Comparison of ENCODE assay signal across 21 cellular contexts in genomic region chr20:14148042-14148441, GRCh38.
DNase-seq lines count a peak whose midpoint lies in the region; ATAC-seq and TF ChIP-seq lines count a peak whose summit lies in the region.
"Had no signal": no experiment of that assay in that cellular context is flagged by ENCODE, and none has a peak within 500 bp of the region (broad histone marks: within the 10 kb centered on the region; RNA-seq: fewer than 3 reads in every experiment).

No MANE protein-coding gene starts in this region.

- intact Hi-C loops in aorta (cut with DNase I), result no loop called here

- no peaks in the 10 kb centered on the region for H4K20me1 ChIP-seq in GM23248 (ENCODE audit: insufficient read depth)

- no peak for TF ChIP-seq POLR2A in gastroesophageal sphincter (IDR thresholded peaks at IDR 0.05)

- H3K9ac ChIP-seq in GM23248, result no peak overlapping the region

- TF ChIP-seq CTCF in choroid plexus epithelial cell (conservative IDR thresholded peaks at IDR 0.05; ENCODE audit: low read depth, low read length) (no peak), WERI-Rb-1 (IDR thresholded peaks at IDR 0.05; ENCODE audit: low read depth, low read length) (no peak), gastroesophageal sphincter (IDR thresholded peaks at IDR 0.05) (no peak)

- no peaks in the 10 kb centered on the region for H3K79me2 ChIP-seq in GM23248 (ENCODE audit: insufficient read depth)

- no peak overlapping the region for H3K27ac ChIP-seq in GM23248
- no peak overlapping the region for H3K27ac ChIP-seq in WERI-Rb-1
- H3K27ac ChIP-seq in gastroesophageal sphincter, result no peak overlapping the region
- no peak overlapping the region for H3K27ac ChIP-seq in aorta (ENCODE audit: low read depth in 1 of 2, low read length in 2 of 2)

- no peak overlapping the region for H3K4me2 ChIP-seq in GM23248 (ENCODE audit: unreplicated experiment)

- H3K27me3 ChIP-seq in GM23248 (replicated peaks; ENCODE audit: insufficient read depth) (no peaks in the 10 kb centered on the region), WERI-Rb-1 (ENCODE audit: insufficient read depth, low read depth, severe bottlenecking) (no peaks in the 10 kb centered on the region), gastroesophageal sphincter (no peaks in the 10 kb centered on the region), aorta (ENCODE audit: control insufficient read depth in 1 of 2, insufficient read depth in 2 of 2, low read length in 1 of 2) (no peaks in the 10 kb centered on the region)
- H3K27me3 ChIP-seq: BE2C had no signal

- no peak for TF ChIP-seq EP300 in gastroesophageal sphincter (IDR thresholded peaks at IDR 0.05)

- no peak for ATAC-seq in gastroesophageal sphincter
- ATAC-seq in HG03469 (IDR thresholded peaks at IDR 0.05; ENCODE audit: unreplicated experiment), result no peak
- ATAC-seq in aorta (ENCODE audit: low FRiP score), result no peak
- ATAC-seq: PC-3 had no signal

- in situ Hi-C loops in GM23248 (cut with MboI), result no loop called here

- H3F3A ChIP-seq in GM23248 (ENCODE audit: insufficient read depth), result peaks cover 8% of the 10 kb centered on the region

- H3K9me3 ChIP-seq in GM23248 (ENCODE audit: low read depth) (no peaks in the 10 kb centered on the region), WERI-Rb-1 (ENCODE audit: severe bottlenecking) (no peaks in the 10 kb centered on the region), gastroesophageal sphincter (no peaks in the 10 kb centered on the region), aorta (ENCODE audit: control insufficient read depth, low read length) (no peaks in the 10 kb centered on the region)
- H3K9me3 ChIP-seq: BE2C, Caco-2 had no signal

- no peak overlapping the region for H3K4me3 ChIP-seq in GM23248
- no peak overlapping the region for H3K4me3 ChIP-seq in choroid plexus epithelial cell (ENCODE audit: low read depth, low read length)
- H3K4me3 ChIP-seq in WERI-Rb-1 (ENCODE audit: low read depth, low read length), result no peak overlapping the region
- no peak overlapping the region for H3K4me3 ChIP-seq in gastroesophageal sphincter
- no peak overlapping the region for H3K4me3 ChIP-seq in aorta (ENCODE audit: low read length in 2 of 2)

- H3K36me3 ChIP-seq in GM23248 (ENCODE audit: low read depth) (no peaks in the 10 kb centered on the region), WERI-Rb-1 (no peaks in the 10 kb centered on the region), gastroesophageal sphincter (no peaks in the 10 kb centered on the region), aorta (ENCODE audit: control insufficient read depth in 1 of 2, insufficient read depth in 2 of 2, low read length in 1 of 2) (no peaks in the 10 kb centered on the region)
- H3K36me3 ChIP-seq: BE2C had no signal

- peak; percentile 4 for DNase-seq in GM23248
- peak; percentile 71 for DNase-seq in NCI-H226
- peak; percentile 67 for DNase-seq in choroid plexus epithelial cell (ENCODE audit: low read depth)
- peak; percentile 56 for DNase-seq in non-pigmented ciliary epithelial cell (ENCODE audit: low read depth)
- no peak for DNase-seq in WERI-Rb-1
- no peak for DNase-seq in aorta
- DNase-seq: BE2C; Caco-2; CD4-positive, alpha-beta T cell; GF-D8; Kasumi-1; MM.1S; NCI-H1092 treated with DMSO at 0.1 percent for 48 hours; NCI-H1694 treated with DMSO at 0.1 percent for 48 hours; NCI-H2107; NCI-H524; PC-3; RPMI8226; SHP77 treated with DMSO at 0.1 percent for 48 hours had no signal

- 51 to 60% methylated on average over 1 of the region's 1 CpG for WGBS in GM23248 (ENCODE audit: low coverage in 1 of 2, low lambda C conversion rate in 2 of 2, missing lambda C conversion rate in 2 of 2), 2 experiments
- WGBS in gastroesophageal sphincter (ENCODE audit: low coverage in 1 of 2), 2 donors, result 29 to 44% methylated on average over 1 of the region's 1 CpG
- WGBS in aorta, 2 donors, result 39 to 44% methylated on average over 1 of the region's 1 CpG

- no peaks in the 10 kb centered on the region for H3K9me2 ChIP-seq in GM23248 (ENCODE audit: insufficient read depth)

- no peak overlapping the region for H2AFZ ChIP-seq in GM23248

- H3K4me1 ChIP-seq in GM23248 (ENCODE audit: insufficient read depth), result peaks cover 8% of the 10 kb centered on the region
- H3K4me1 ChIP-seq in gastroesophageal sphincter, result no peaks in the 10 kb centered on the region
- H3K4me1 ChIP-seq in aorta (ENCODE audit: control insufficient read depth in 1 of 2, insufficient read depth in 2 of 2, low read length in 2 of 2), result no peaks in the 10 kb centered on the region

Comparison
In these comparisons a context has a peak if more than half of its experiments do, and no peak if none do; other contexts are left out.
1. DNase-seq: peak in GM23248 (single experiment), NCI-H226 (single experiment), choroid plexus epithelial cell (single experiment) and non-pigmented ciliary epithelial cell (single experiment); none in WERI-Rb-1 (single experiment) and aorta (0 of 2).